13 cellular contexts compared by ENCODE assay signal in genomic region chr3:196399485-196399945, GRCh38. TPM values are rescaled to one million over a fixed set of nuclear protein-coding genes. Genes with fewer than 3 reads are reported as not detected.
DNase-seq lines count a peak whose midpoint lies in the region; ATAC-seq lines count a peak whose summit lies in the region.
"Had no signal": no experiment of that assay in that cellular context is flagged by ENCODE, and none has a peak within 500 bp of the region (broad histone marks: within the 10 kb centered on the region; RNA-seq: fewer than 3 reads in every experiment).

No MANE protein-coding gene starts in this region.

- in situ Hi-C loops in G401 (cut with HindIII; ENCODE audit: low sequenced_read_pairs), result no loop called here

- peak; percentile 46 for DNase-seq in Daoy (ENCODE audit: low read depth)
- peak in 50 of 76 experiments; percentile 2 to 89 (median 37) for DNase-seq in HUDEP-2 (lab: John Stamatoyannopoulos, UW; ENCODE audit: unreplicated experiment in 76 of 76)
- DNase-seq in amniotic epithelial cell (ENCODE audit: low read depth), result peak; percentile 77
- peak; percentile 72 for DNase-seq in iris pigment epithelial cell (ENCODE audit: low read depth)
- DNase-seq in G401 (ENCODE audit: low spot score), result no peak
- no peak for DNase-seq in NCI-H526 treated with DMSO at 0.1 percent for 48 hours (lab: John Stamatoyannopoulos, UW)
- DNase-seq: COR-L47, endodermal cell, NCI-H1092, NCI-H748 treated with DMSO at 0.1 percent for 48 hours had no signal

- ATAC-seq in GM18858 (IDR thresholded peaks at IDR 0.05; ENCODE audit: unreplicated experiment) (no peak), GM18519 (IDR thresholded peaks at IDR 0.05; ENCODE audit: low FRiP score, unreplicated experiment) (no peak)
- ATAC-seq: GM12878 had no signal

RNA-seq across cellular contexts. Expression of gene UBXN7, which starts 32.7 kb away (rescaled TPM):
- 11.5 and 13.7 TPM in 2 replicates for total RNA-seq in Daoy (2014; rRNA removed; shearing (Covaris generic))
- total RNA-seq in G401 (2014; rRNA removed; shearing (Covaris generic)), result 19.0 and 22.2 TPM in 2 replicates

Comparison
In these comparisons a context has a peak if more than half of its experiments do, and no peak if none do; other contexts are left out.
1. DNase-seq: peak in Daoy (single experiment), HUDEP-2 (50 of 76), amniotic epithelial cell (single experiment) and iris pigment epithelial cell (single experiment); none in G401 (single experiment) and NCI-H526 treated with DMSO at 0.1 percent for 48 hours (single experiment).